ENCODE assay signal across 21 cellular contexts in genomic region chr1:163094182-163094581, GRCh38. TPM values are rescaled to one million over a fixed set of nuclear protein-coding genes. Genes with fewer than 3 reads are reported as not detected.
"Had no signal": no experiment of that assay in that cellular context is flagged by ENCODE, and none has a peak within 500 bp of the region (broad histone marks: within the 10 kb centered on the region; RNA-seq: fewer than 3 reads in every experiment).

No MANE protein-coding gene starts in this region.

- H3K27ac ChIP-seq: colonic mucosa, heart left ventricle, right atrium auricular region, sigmoid colon, skin epidermis, stomach, uterus had no signal

- DNase-seq: colonic mucosa; effector CD4-positive, alpha-beta T cell; foreskin melanocyte; heart left ventricle; hypothalamus; islet precursor cell; mammary epithelial cell; naive thymus-derived CD4-positive, alpha-beta T cell; nephron progenitor cell; posterior cingulate gyrus; sigmoid colon; stimulated activated CD4-positive, alpha-beta T cell treated with anti-CD3 and anti-CD28 coated beads, Interleukin-12 subunit alpha, Interleukin-12 subunit beta, amount 100 ng/mL, for 4 hours; stimulated activated naive CD4-positive, alpha-beta T cell; stomach; substantia nigra; uterus had no signal

- ATAC-seq: heart left ventricle; left lobe of liver; naive thymus-derived CD4-positive, alpha-beta T cell had no signal

- H3K4me1 ChIP-seq: colonic mucosa, heart left ventricle, right atrium auricular region, sigmoid colon, stomach had no signal

- H3K9me3 ChIP-seq: colonic mucosa, heart left ventricle, right atrium auricular region, sigmoid colon, stomach, thoracic aorta, uterus had no signal

- H3K4me3 ChIP-seq: colonic mucosa, heart left ventricle, right atrium auricular region, sigmoid colon, skin epidermis, stomach, thoracic aorta, uterus had no signal

- H3K27me3 ChIP-seq: colonic mucosa, heart left ventricle, right atrium auricular region, sigmoid colon, stomach, uterus had no signal

- H3K36me3 ChIP-seq: colonic mucosa, heart left ventricle, right atrium auricular region, sigmoid colon, stomach, thoracic aorta, uterus had no signal

RNA-seq across cellular contexts. Expression of gene RGS4, which starts 25.0 kb away (rescaled TPM):
- total RNA-seq: mononuclear cell; naive thymus-derived CD4-positive, alpha-beta T cell had no signal
- polyA plus RNA-seq: naive thymus-derived CD4-positive, alpha-beta T cell had no signal
